Comparison of ENCODE assay signal across 8 cellular contexts in the genomic region with DNA sequence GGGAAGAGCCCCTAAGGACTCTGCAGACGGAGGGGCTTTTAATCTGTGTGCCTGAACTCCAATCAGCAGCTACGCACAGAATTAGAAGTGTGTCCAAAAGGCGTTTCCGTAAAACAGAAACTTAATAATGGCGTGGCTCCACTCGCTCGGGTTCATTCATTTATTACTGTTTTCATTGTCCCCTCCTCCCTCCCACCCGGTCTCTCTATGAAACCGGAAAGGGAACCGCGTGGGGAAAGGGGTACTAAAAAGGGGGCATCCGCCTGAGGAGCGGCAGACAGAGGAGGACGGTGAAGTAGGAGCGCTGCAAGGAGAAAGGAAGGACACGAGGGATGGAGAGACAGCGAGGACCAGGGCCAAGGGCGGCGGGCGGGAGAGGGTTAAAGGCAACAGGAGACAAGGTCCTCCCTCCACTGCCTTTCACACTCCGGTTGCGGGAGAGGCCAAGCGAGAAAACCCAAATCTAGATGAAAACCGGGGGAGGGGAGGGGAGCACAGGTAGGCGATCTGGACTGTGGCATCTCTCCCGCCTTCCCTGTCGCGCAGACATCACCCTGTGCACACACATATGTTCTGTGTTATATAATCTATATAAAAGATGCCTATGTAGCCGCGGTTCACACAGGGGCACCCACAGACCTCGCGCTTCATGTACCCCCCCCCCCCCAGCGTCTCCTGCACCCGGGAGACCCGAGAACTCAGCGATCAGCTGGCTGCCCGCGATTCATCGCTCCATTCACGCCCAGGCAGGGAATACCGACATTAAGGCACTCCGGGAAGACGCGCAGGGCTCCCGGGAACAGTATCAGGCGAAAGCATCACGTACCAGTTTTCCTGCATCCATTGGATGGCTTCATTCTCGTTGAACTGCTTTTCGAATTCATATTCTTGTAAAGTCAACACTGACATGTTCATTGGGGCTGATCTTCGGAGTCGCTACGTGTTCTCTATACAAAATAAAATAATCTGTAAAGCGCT. TPM values are rescaled to one million over a fixed set of nuclear protein-coding genes. Genes with fewer than 3 reads are reported as not detected.
A peak's percentile ranks its signal among the peaks of the same experiment; 100 is the strongest.
DNase-seq lines count a peak whose midpoint lies in the region; ATAC-seq, FAIRE-seq and TF ChIP-seq lines count a peak whose summit lies in the region.

No MANE protein-coding gene starts in this region.

- H3K9ac ChIP-seq in SK-N-MC (ENCODE audit: insufficient read length): peak overlapping the region; percentile 91

- peak; percentile 16 to 22 for DNase-seq in A549 (ENCODE audit: low read depth in 1 of 2, low spot score in 1 of 2)
- DNase-seq in SK-N-MC (ENCODE audit: low read depth, low spot score): no peak
- peak; percentile 66 for DNase-seq in activated naive CD8-positive, alpha-beta T cell treated with anti-CD3 and anti-CD28 coated beads, Interleukin-2, amount 10 ng/mL, durations not matched to agents 7 days and 5 days
- DNase-seq in head of caudate nucleus: peak; percentile 29 to 85 (median 62)
- DNase-seq in pancreas: peak in 5 of 6 donors; percentile 16 to 61 (median 25)

- H3K36me3 Mint-ChIP-seq in IgD-negative memory B cell: no peaks in the 10 kb centered on the region
- H3K36me3 Mint-ChIP-seq in activated naive CD8-positive, alpha-beta T cell treated with anti-CD3 and anti-CD28 coated beads, Interleukin-2, amount 10 ng/mL, durations not matched to agents 7 days and 5 days: peaks cover 4% of the 10 kb centered on the region

- H3K4me1 ChIP-seq in A549 (peaks cover 37% of the 10 kb centered on the region), pancreas (peaks cover 8 to 20% (median 10%) of the 10 kb centered on the region in 3 donors), urinary bladder (ENCODE audit: insufficient read depth) (no peaks in the 10 kb centered on the region)

- TF ChIP-seq CTCF in A549 (IDR thresholded peaks at IDR 0.05) (no peak), pancreas (IDR thresholded peaks at IDR 0.05) (no peak)

- H3K4me3 Mint-ChIP-seq in IgD-negative memory B cell: peak overlapping the region; percentile 91 to 99 (median 96)
- peak overlapping the region; percentile 94 for H3K4me3 Mint-ChIP-seq in activated naive CD8-positive, alpha-beta T cell treated with anti-CD3 and anti-CD28 coated beads, Interleukin-2, amount 10 ng/mL, durations not matched to agents 7 days and 5 days

- H3K36me3 ChIP-seq in SK-N-MC (ENCODE audit: insufficient read depth, low read length) (no peaks in the 10 kb centered on the region), pancreas (no peaks in the 10 kb centered on the region), urinary bladder (ENCODE audit: insufficient read depth) (no peaks in the 10 kb centered on the region)

- CTCF ChIA-PET in A549 (lab: Yijun Ruan, JAX): interaction anchor here (0.6 to 1.7 kb wide), 7 partner anchors 9 to 765 kb away, joined by 3 to 6 read pairs (median 4); no protein-coding TSS in a partner anchor

- POLR2A ChIA-PET in A549 (lab: Yijun Ruan, JAX): interaction anchor here (0.6 to 1.1 kb wide), 3 partner anchors 29 to 155 kb away, joined by 3 read pairs; no protein-coding TSS in a partner anchor
- POLR2A ChIA-PET in activated naive CD8-positive, alpha-beta T cell treated with anti-CD3 and anti-CD28 coated beads, Interleukin-2, amount 10 ng/mL, durations not matched to agents 7 days and 5 days (lab: Charles Lee): interaction anchor here (0.6 to 5.0 kb wide), 10 partner anchors 10 to 1225 kb away, joined by 3 to 44 read pairs (median 3); no protein-coding TSS in a partner anchor

- WGBS in A549 (ENCODE audit: missing lambda C conversion rate): 2% methylated on average over 36 of the region's 53 CpGs
- 0% methylated on average over 53 of the region's 53 CpGs for WGBS in pancreas, 2 donors
- WGBS in urinary bladder: under 1% methylated on average over 53 of the region's 53 CpGs

- ATAC-seq in A549 (peak; percentile 21 to 30), GM18511 (IDR thresholded peaks at IDR 0.05; ENCODE audit: unreplicated experiment) (peak; percentile 25), pancreas (peak; percentile 11 to 28 (median 16))
- peak; percentile 11 for ATAC-seq in activated naive CD8-positive, alpha-beta T cell treated with anti-CD3 and anti-CD28 coated beads, Interleukin-2, amount 10 ng/mL, durations not matched to agents 7 days and 5 days (ENCODE audit: low read depth)

- peak overlapping the region; percentile 27 to 94 (median 83) for H3K27ac Mint-ChIP-seq in IgD-negative memory B cell
- H3K27ac Mint-ChIP-seq in activated naive CD8-positive, alpha-beta T cell treated with anti-CD3 and anti-CD28 coated beads, Interleukin-2, amount 10 ng/mL, durations not matched to agents 7 days and 5 days: peak overlapping the region; percentile 90

- H3K9me3 ChIP-seq in A549: no peaks in the 10 kb centered on the region
- H3K9me3 ChIP-seq in SK-N-MC (ENCODE audit: low read depth, low read length): no peaks in the 10 kb centered on the region
- H3K9me3 ChIP-seq in pancreas: no peaks in the 10 kb centered on the region

- no peak for TF ChIP-seq RAD21 in A549 (conservative IDR thresholded peaks at IDR 0.05 in 1 of 2, IDR thresholded peaks at IDR 0.05 in 1 of 2)

- H3K4me3 ChIP-seq in A549 (peak overlapping the region; percentile 88), SK-N-MC (peak overlapping the region; percentile 93), pancreas (peak overlapping the region; percentile 55 to 90 (median 78)), urinary bladder (ENCODE audit: low read depth, low read length) (peak overlapping the region; percentile 92)

- peak overlapping the region; percentile 93 for H3K4me2 ChIP-seq in A549

- peaks cover 2% of the 10 kb centered on the region for H3K27me3 Mint-ChIP-seq in IgD-negative memory B cell
- peaks cover 8% of the 10 kb centered on the region for H3K27me3 Mint-ChIP-seq in activated naive CD8-positive, alpha-beta T cell treated with anti-CD3 and anti-CD28 coated beads, Interleukin-2, amount 10 ng/mL, durations not matched to agents 7 days and 5 days

- FAIRE-seq in A549 (lab: Jason Lieb, UNC) (no peak), pancreas (lab: Jason Lieb, UNC) (no peak)

- intact Hi-C loops in head of caudate nucleus (cut with DNase I) (loop anchor here (5.0 kb wide), 1 partner anchor 145 kb away; no protein-coding TSS in a partner anchor), pancreas (cut with DNase I) (no loop called here)

- TF ChIP-seq POLR2A in A549 (IDR thresholded peaks at IDR 0.05; ENCODE audit: low read length): 0 out of 2 replicates have a peak, but pooled peaks have one; percentile 20

- H3K27me3 ChIP-seq in pancreas: no peaks in the 10 kb centered on the region

- H3K27ac ChIP-seq in A549: peak overlapping the region; percentile 98 to 99
- H3K27ac ChIP-seq in SK-N-MC: peak overlapping the region; percentile 65
- H3K27ac ChIP-seq in pancreas: peak overlapping the region; percentile 76 to 93 (median 91)
- no peak overlapping the region for H3K27ac ChIP-seq in urinary bladder (ENCODE audit: low read depth)

- H3K4me1 Mint-ChIP-seq in IgD-negative memory B cell: peaks cover 14 to 19% (median 18%) of the 10 kb centered on the region in 3 donors
- H3K4me1 Mint-ChIP-seq in activated naive CD8-positive, alpha-beta T cell treated with anti-CD3 and anti-CD28 coated beads, Interleukin-2, amount 10 ng/mL, durations not matched to agents 7 days and 5 days: peaks cover 21% of the 10 kb centered on the region

- no peaks in the 10 kb centered on the region for H3K9me3 Mint-ChIP-seq in IgD-negative memory B cell
- H3K9me3 Mint-ChIP-seq in activated naive CD8-positive, alpha-beta T cell treated with anti-CD3 and anti-CD28 coated beads, Interleukin-2, amount 10 ng/mL, durations not matched to agents 7 days and 5 days: no peaks in the 10 kb centered on the region

- TF ChIP-seq EP300 in A549 (IDR thresholded peaks at IDR 0.05): no peak

TF ChIP-seq in A549, 52 proteins besides CTCF, POLR2A, EP300 and RAD21:
- TF ChIP-seq RFX5 (IDR thresholded peaks at IDR 0.05): no peak
- TF ChIP-seq, protein P1, sequence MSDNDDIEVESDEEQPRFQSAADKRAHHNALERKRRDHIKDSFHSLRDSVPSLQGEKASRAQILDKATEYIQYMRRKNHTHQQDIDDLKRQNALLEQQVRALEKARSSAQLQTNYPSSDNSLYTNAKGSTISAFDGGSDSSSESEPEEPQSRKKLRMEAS (IDR thresholded peaks at IDR 0.05): peak; percentile 42; the same call in 1 of the 2 replicates
- TF ChIP-seq JUNB (IDR thresholded peaks at IDR 0.05): no peak
- TF ChIP-seq, protein P2, sequence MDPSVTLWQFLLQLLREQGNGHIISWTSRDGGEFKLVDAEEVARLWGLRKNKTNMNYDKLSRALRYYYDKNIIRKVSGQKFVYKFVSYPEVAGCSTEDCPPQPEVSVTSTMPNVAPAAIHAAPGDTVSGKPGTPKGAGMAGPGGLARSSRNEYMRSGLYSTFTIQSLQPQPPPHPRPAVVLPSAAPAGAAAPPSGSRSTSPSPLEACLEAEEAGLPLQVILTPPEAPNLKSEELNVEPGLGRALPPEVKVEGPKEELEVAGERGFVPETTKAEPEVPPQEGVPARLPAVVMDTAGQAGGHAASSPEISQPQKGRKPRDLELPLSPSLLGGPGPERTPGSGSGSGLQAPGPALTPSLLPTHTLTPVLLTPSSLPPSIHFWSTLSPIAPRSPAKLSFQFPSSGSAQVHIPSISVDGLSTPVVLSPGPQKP (IDR thresholded peaks at IDR 0.05; ENCODE audit: low read depth, low read length): no peak
- TF ChIP-seq HDAC2 (IDR thresholded peaks at IDR 0.05): no peak

RNA-seq across cellular contexts. Expression of a gene that starts 0.7 kb away (rescaled TPM):
- polyA plus RNA-seq in A549 (2011; rRNA removed) (24.5 and 26.8 TPM in 2 replicates), A549 (2017; fragmentation: RNase III; extraction: RNeasy Plus Mini Kit Qiagen cat#74134 plus additional on column Dnase treatment) (20.8 to 22.0 TPM (median 21.5 TPM) in 3 replicates), IgD-negative memory B cell (0.08 TPM), pancreas (1 to 10 TPM in 1 of 2 donors, under 1 TPM in 1; 0.76 to 2.5 TPM), urinary bladder (5.3 TPM)
- 4.8 and 6.9 TPM in 2 replicates for polyA plus RNA-seq in A549 (2012; cell fraction: cytosol; rRNA removed)
- 2.4 and 2.9 TPM in 2 replicates for polyA plus RNA-seq in A549 (2012; cell fraction: nucleus; rRNA removed)
- polyA minus RNA-seq in A549 (2011; rRNA and poly(A)+ RNA removed): 12.2 and 13.0 TPM in 2 replicates
- 10 to 100 TPM in 1 of 2 experiments, 1 to 10 TPM in 1; 9.9 to 14.6 TPM for total RNA-seq in activated naive CD8-positive, alpha-beta T cell treated with anti-CD3 and anti-CD28 coated beads, Interleukin-2, amount 10 ng/mL, durations not matched to agents 7 days and 5 days
- total RNA-seq in pancreas (1 to 10 TPM in 5 of 6 donors, under 1 TPM in 1; 0.69 to 3.5 (median 2.0) TPM), urinary bladder (16.8 TPM)
